28 cellular contexts compared by ENCODE assay signal in genomic region chr12:30602678-30603077, GRCh38.
"Had no signal": no experiment of that assay in that cellular context is flagged by ENCODE, and none has a peak within 500 bp of the region (broad histone marks: within the 10 kb centered on the region; RNA-seq: fewer than 3 reads in every experiment).

No MANE protein-coding gene starts in this region.

- H3K4me3 ChIP-seq: colonic mucosa, coronary artery, dorsolateral prefrontal cortex, esophagus muscularis mucosa, esophagus squamous epithelium, gastrocnemius medialis, gastroesophageal sphincter, heart left ventricle, heart right ventricle had no signal

- H3K27me3 ChIP-seq: colonic mucosa, dorsolateral prefrontal cortex, esophagus muscularis mucosa, esophagus squamous epithelium, foreskin keratinocyte, gastrocnemius medialis, gastroesophageal sphincter, heart left ventricle, heart right ventricle had no signal

- H3K36me3 ChIP-seq: colonic mucosa, esophagus squamous epithelium, gastrocnemius medialis, gastroesophageal sphincter, heart left ventricle, heart right ventricle had no signal

- DNase-seq: colonic mucosa; cortex of kidney; dermis blood vessel endothelial cell; dorsolateral prefrontal cortex; effector CD4-positive, alpha-beta T cell; effector CD8-positive, alpha-beta T cell; effector memory CD4-positive, alpha-beta T cell; effector memory CD8-positive, alpha-beta T cell; endodermal cell; erythroblast; esophagus squamous epithelium; foreskin fibroblast; foreskin keratinocyte; foreskin melanocyte; gastrocnemius medialis; glutamatergic neuron; head of caudate nucleus; heart left ventricle; heart right ventricle had no signal

- H3K27ac ChIP-seq: colonic mucosa, coronary artery, dorsolateral prefrontal cortex, epithelial cell of prostate, esophagus muscularis mucosa, esophagus squamous epithelium, foreskin keratinocyte, gastrocnemius medialis, gastroesophageal sphincter, heart left ventricle, heart right ventricle had no signal

- FAIRE-seq: colon, endometrium, endothelial cell of umbilical vein, frontal cortex had no signal

- ATAC-seq: effector memory CD8-positive, alpha-beta T cell; esophagus mucosa; foreskin keratinocyte; gastrocnemius medialis; gastroesophageal sphincter; heart left ventricle; heart right ventricle had no signal

- H3K4me1 ChIP-seq: colonic mucosa, esophagus muscularis mucosa, esophagus squamous epithelium, foreskin keratinocyte, gastroesophageal sphincter, heart left ventricle, heart right ventricle had no signal
